ENCODE assay signal across 8 cellular contexts in the genomic region with DNA sequence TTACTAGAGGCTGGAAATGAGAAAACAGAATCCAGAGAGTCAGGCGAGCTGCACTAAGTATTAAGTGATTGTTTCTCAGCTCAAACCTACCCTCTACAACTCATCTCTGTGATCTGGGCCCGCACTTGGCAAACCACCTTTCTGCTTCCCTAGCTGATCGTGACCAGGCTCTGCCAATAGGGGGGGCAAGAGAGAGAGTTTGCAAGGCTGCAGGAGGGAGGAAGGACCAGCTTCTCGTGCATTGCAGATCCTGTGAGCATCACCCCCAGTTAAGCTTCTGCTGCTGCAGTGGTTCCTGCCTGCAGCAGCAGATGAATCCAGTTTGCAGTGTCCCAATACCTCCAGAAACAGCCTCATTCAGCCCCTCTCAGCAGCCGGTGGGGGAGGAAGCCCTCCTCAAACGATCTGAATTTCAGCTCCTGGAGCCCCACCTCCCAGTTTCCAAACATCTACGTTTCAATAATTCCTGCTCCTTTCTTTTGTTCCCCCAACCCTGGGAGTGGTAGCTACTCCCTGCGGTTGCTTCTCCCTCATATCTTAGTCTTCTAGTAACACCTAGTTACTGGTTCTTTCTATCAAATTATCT. TPM values are rescaled to one million over a fixed set of nuclear protein-coding genes. Genes with fewer than 3 reads are reported as not detected.
A peak's percentile ranks its signal among the peaks of the same experiment; 100 is the strongest.
DNase-seq lines count a peak whose midpoint lies in the region; ATAC-seq, FAIRE-seq and TF ChIP-seq lines count a peak whose summit lies in the region.

No MANE protein-coding gene starts in this region.

- intact Hi-C loops in tibial artery (cut with DNase I; ENCODE audit: low total_unique reads), result no loop called here

- TF ChIP-seq CTCF in fibroblast of pulmonary artery (IDR thresholded peaks at IDR 0.05; ENCODE audit: low read length, missing control alignments) (peak; percentile 91), tibial artery (IDR thresholded peaks at IDR 0.05) (peak; percentile 36 to 41)

- no peak overlapping the region for H3K4me3 ChIP-seq in fibroblast of pulmonary artery (replicated peaks; ENCODE audit: low read depth, low read length)
- no peak overlapping the region for H3K4me3 ChIP-seq in tibial artery

- no peaks in the 10 kb centered on the region for H3K4me1 ChIP-seq in tibial artery

- peak; percentile 67 for FAIRE-seq in HTR-8/SVneo (lab: Jason Lieb, UNC)

- in situ Hi-C loops in Caki2 (cut with HindIII; ENCODE audit: low pct_unique_long_range_greater_than_20kb, low sequenced_read_pairs), result no loop called here

- H3K27ac ChIP-seq in tibial artery, result no peak overlapping the region

- no peaks in the 10 kb centered on the region for H3K27me3 ChIP-seq in tibial artery

- H3K36me3 ChIP-seq in tibial artery, result peaks cover 39 to 90% (median 74%) of the 10 kb centered on the region in 3 donors

- ATAC-seq in GM18519 (IDR thresholded peaks at IDR 0.05; ENCODE audit: low FRiP score, unreplicated experiment), result no peak

- DNase-seq in Caki2 (ENCODE audit: low read depth) (peak; percentile 67), HTR-8/SVneo (ENCODE audit: insufficient read length, low spot score) (peak; percentile 66), RPMI8226 (peak; percentile 65), activated T-helper 1 cell treated with Interleukin-2 at 50 U/mL for 16 hours (ENCODE audit: low read depth) (peak; percentile 68), fibroblast of pulmonary artery (ENCODE audit: low read depth) (peak; percentile 79), occipital lobe (lab: John Stamatoyannopoulos, UW) (peak; percentile 65), tibial artery (peak in 1 of 2 donors; percentile 64)

- H3K9me3 ChIP-seq in tibial artery, result no peaks in the 10 kb centered on the region

RNA-seq across cellular contexts. Expression of gene XRCC1, which starts 20.0 kb away (rescaled TPM):
- 53.5 and 73.0 TPM in 2 replicates for total RNA-seq in Caki2 (2014; rRNA removed; shearing (Covaris generic); ENCODE audit: low replicate concordance)
- 12.8 TPM for total RNA-seq in occipital lobe

RNA-seq across cellular contexts. Expression of gene PINLYP, which starts 20.3 kb away (rescaled TPM):
- 1.7 TPM in 1 of 2 replicates, not detected in the other for total RNA-seq in Caki2 (2014; rRNA removed; shearing (Covaris generic); ENCODE audit: low replicate concordance)
- 13.3 TPM for total RNA-seq in occipital lobe

RNA-seq across cellular contexts. Expression of gene ZNF575, which starts 22.3 kb away (rescaled TPM):
- not detected in 2 replicates for total RNA-seq in Caki2 (2014; rRNA removed; shearing (Covaris generic); ENCODE audit: low replicate concordance)
- 0.62 TPM for total RNA-seq in occipital lobe

RNA-seq across cellular contexts. Expression of gene ETHE1, which starts 28.3 kb away (rescaled TPM):
- total RNA-seq in Caki2 (2014; rRNA removed; shearing (Covaris generic); ENCODE audit: low replicate concordance), result 206 and 293 TPM in 2 replicates
- total RNA-seq in occipital lobe, result 16.8 TPM

RNA-seq across cellular contexts. Expression of gene IRGQ, which starts 40.7 kb away (rescaled TPM):
- 17.3 and 42.1 TPM in 2 replicates for total RNA-seq in Caki2 (2014; rRNA removed; shearing (Covaris generic); ENCODE audit: low replicate concordance)
- total RNA-seq in occipital lobe, result 105 TPM
